12 cellular contexts compared by ENCODE assay signal in the genomic region with DNA sequence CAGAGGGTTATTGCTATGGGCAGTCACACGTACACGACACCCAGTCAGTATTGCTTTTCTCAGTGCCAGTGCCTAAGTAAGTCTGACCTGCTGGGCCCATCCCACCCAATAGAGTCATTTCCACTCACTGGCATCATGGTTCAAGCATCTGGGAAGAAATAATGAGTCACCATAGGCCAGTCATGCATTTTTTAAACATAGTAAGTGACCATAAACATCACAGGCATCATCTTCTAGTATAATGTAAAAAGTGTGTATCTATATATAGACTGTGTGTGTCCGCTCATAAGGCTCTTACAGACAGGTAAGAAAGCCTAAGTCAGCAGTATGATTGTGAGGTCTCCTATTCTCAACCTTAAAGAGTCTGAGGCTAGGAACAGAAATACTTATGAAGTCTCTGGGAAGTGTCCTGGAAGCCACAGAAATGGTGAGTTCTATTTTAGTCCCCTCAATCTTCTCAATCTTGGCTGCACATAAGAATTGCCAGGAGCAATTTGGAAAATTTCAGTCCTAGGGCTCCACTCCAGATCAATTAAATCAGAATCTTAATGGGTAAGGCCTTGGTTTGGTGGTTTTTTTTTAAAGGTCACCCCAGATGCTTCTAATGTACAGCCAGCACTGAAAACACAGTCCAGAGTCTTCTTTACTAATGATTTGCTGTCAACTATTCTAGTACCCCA.
DNase-seq lines count a peak whose midpoint lies in the region.
"Had no signal": no experiment of that assay in that cellular context is flagged by ENCODE, and none has a peak within 500 bp of the region (broad histone marks: within the 10 kb centered on the region; RNA-seq: fewer than 3 reads in every experiment).

No MANE protein-coding gene starts in this region.

- H3K27ac ChIP-seq in GM23248 (peak overlapping the region; percentile 92), skin epidermis (peak overlapping the region in 17 of 21 experiments; percentile 1 to 86 (median 70))
- H3K27ac ChIP-seq: colonic mucosa had no signal

- peak overlapping the region; percentile 71 for H3K4me2 ChIP-seq in GM23248 (ENCODE audit: unreplicated experiment)

- no peaks in the 10 kb centered on the region for H3K36me3 ChIP-seq in GM23248 (ENCODE audit: low read depth)
- H3K36me3 ChIP-seq: colonic mucosa had no signal

- H4K20me1 ChIP-seq in GM23248 (ENCODE audit: insufficient read depth): no peaks in the 10 kb centered on the region

- no peaks in the 10 kb centered on the region for H3K27me3 ChIP-seq in GM23248 (replicated peaks; ENCODE audit: insufficient read depth)
- H3K27me3 ChIP-seq: colonic mucosa had no signal

- H3K4me3 ChIP-seq in GM23248: peak overlapping the region; percentile 43
- H3K4me3 ChIP-seq in skin epidermis: no peak overlapping the region
- H3K4me3 ChIP-seq: colonic mucosa had no signal

- H3K9ac ChIP-seq in GM23248: peak overlapping the region; percentile 60

- DNase-seq in GM23248: peak; percentile 96
- DNase-seq in T1000 (lab: John Stamatoyannopoulos, UW): peak; percentile 63
- peak; percentile 96 for DNase-seq in fibroblast of peridontal ligament (ENCODE audit: extremely low read depth)
- no peak for DNase-seq in activated gamma-delta T cell (lab: John Stamatoyannopoulos, UW)
- no peak for DNase-seq in cortex of kidney (lab: John Stamatoyannopoulos, UW)
- DNase-seq in NCI-H2227 treated with DMSO at 0.1 percent for 48 hours (lab: John Stamatoyannopoulos, UW): no peak
- no peak for DNase-seq in NCI-H748 treated with DMSO at 0.1 percent for 48 hours (lab: John Stamatoyannopoulos, UW)
- DNase-seq: activated CD8-positive, alpha-beta T cell treated with anti-CD3 and anti-CD28 coated beads for 36 hours; colonic mucosa; GF-D8; left cardiac atrium had no signal

- in situ Hi-C loops in GM23248 (cut with MboI): no loop called here

- H3K9me3 ChIP-seq in GM23248 (ENCODE audit: low read depth): no peaks in the 10 kb centered on the region
- H3K9me3 ChIP-seq: colonic mucosa had no signal

- 0% methylated on average over 3 of the region's 3 CpGs for WGBS in GM23248 (ENCODE audit: low coverage in 1 of 2, low lambda C conversion rate in 2 of 2, missing lambda C conversion rate in 2 of 2), 2 experiments

- H3F3A ChIP-seq in GM23248 (ENCODE audit: insufficient read depth): peaks cover 28% of the 10 kb centered on the region

- H2AFZ ChIP-seq in GM23248: peak overlapping the region; percentile 61

- no peaks in the 10 kb centered on the region for H3K9me2 ChIP-seq in GM23248 (ENCODE audit: insufficient read depth)

- H3K79me2 ChIP-seq in GM23248 (ENCODE audit: insufficient read depth): no peaks in the 10 kb centered on the region

- peaks cover 34% of the 10 kb centered on the region for H3K4me1 ChIP-seq in GM23248 (ENCODE audit: insufficient read depth)
- H3K4me1 ChIP-seq: colonic mucosa had no signal

Comparison
In these comparisons a context has a peak if more than half of its experiments do, and no peak if none do; other contexts are left out.
1. DNase-seq: peak in GM23248 (single experiment), T1000 (single experiment) and fibroblast of peridontal ligament (single experiment); none in activated gamma-delta T cell (single experiment), cortex of kidney (single experiment), NCI-H2227 treated with DMSO at 0.1 percent for 48 hours (single experiment) and NCI-H748 treated with DMSO at 0.1 percent for 48 hours (single experiment).